Comparison of ENCODE assay signal across 27 cellular contexts in the genomic region with DNA sequence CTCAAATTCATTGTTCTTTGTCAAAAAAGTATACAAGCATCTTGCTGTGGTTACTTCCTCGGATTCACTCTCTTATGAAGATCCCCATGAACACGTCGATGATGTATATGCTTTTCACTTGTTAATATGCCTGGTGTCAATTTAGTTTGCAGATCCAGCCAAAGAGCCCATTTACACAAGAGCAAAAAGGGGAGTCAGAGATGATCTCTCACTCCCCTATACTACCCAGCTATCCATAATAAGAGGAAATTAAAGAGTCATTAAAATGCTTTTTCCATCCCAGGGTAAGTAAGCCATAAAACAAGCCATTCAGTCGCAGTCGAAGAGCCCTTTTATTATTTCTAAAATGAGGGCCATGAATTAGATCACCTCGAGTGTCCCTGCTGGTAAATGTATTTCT.
"Had no signal": no experiment of that assay in that cellular context is flagged by ENCODE, and none has a peak within 500 bp of the region (broad histone marks: within the 10 kb centered on the region; RNA-seq: fewer than 3 reads in every experiment).

No MANE protein-coding gene starts in this region.

- H3K4me2 ChIP-seq: hepatocyte, smooth muscle cell had no signal

- FAIRE-seq: endothelial cell of umbilical vein had no signal

- H3K4me1 Mint-ChIP-seq: activated naive CD4-positive, alpha-beta T cell treated with anti-CD3 and anti-CD28 coated beads, Interleukin-2, amount 10 ng/mL, durations not matched to agents 7 days and 5 days had no signal

- H3K36me3 Mint-ChIP-seq: natural killer cell treated with Interleukin-12 subunit alpha and Interleukin-12 subunit beta and Interleukin-15 and Interleukin-18, amount 100 ng/mL, for 72 hours had no signal

- H2AFZ ChIP-seq: hepatocyte had no signal

- H3K36me3 ChIP-seq: gastroesophageal sphincter, right atrium auricular region, thyroid gland, upper lobe of left lung, vagina had no signal

- ATAC-seq: gastroesophageal sphincter; left cardiac atrium; left ventricle myocardium superior; mucosa of descending colon; natural killer cell treated with Interleukin-12 subunit alpha and Interleukin-12 subunit beta and Interleukin-15 and Interleukin-18, amount 100 ng/mL, for 72 hours; stimulated activated memory B cell treated with anti-CD40 and anti-IgM and Interleukin-4, amounts not matched to agents 10 μg/mL and 1 μg/mL and 100 μg/mL, for 72 hours; stimulated activated naive CD8-positive, alpha-beta T cell treated with anti-CD3 and anti-CD28 coated beads, Interleukin-15, amount 100 ng/mL, for 72 hours had no signal

- H3K27me3 Mint-ChIP-seq: activated naive CD4-positive, alpha-beta T cell treated with anti-CD3 and anti-CD28 coated beads, Interleukin-2, amount 10 ng/mL, durations not matched to agents 7 days and 5 days; natural killer cell treated with Interleukin-12 subunit alpha and Interleukin-12 subunit beta and Interleukin-15 and Interleukin-18, amount 100 ng/mL, for 72 hours; stimulated activated memory B cell treated with anti-CD40 and anti-IgM and Interleukin-4, amounts not matched to agents 10 μg/mL and 1 μg/mL and 100 μg/mL, for 72 hours; stimulated activated naive CD8-positive, alpha-beta T cell treated with anti-CD3 and anti-CD28 coated beads, Interleukin-15, amount 100 ng/mL, for 72 hours had no signal

- DNase-seq: activated CD4-positive, alpha-beta T cell treated with anti-CD3 and anti-CD28 coated beads for 4 hours; activated CD4-positive, alpha-beta T cell treated with anti-CD3 and anti-CD28 coated beads, Interleukin-2, amount 50 U/mL, for 48 hours; activated CD8-positive, alpha-beta memory T cell treated with anti-CD3 and anti-CD28 coated beads, Interleukin-2, amount 50 U/mL, for 4 hours; activated effector memory CD4-positive, alpha-beta T cell treated with anti-CD3 and anti-CD28 coated beads, Interleukin-2, amount 50 U/mL, for 16 hours; activated naive CD4-positive, alpha-beta T cell treated with anti-CD3 and anti-CD28 coated beads, Interleukin-2, amount 10 ng/mL, durations not matched to agents 7 days and 5 days; activated T-cell treated with anti-CD3 and anti-CD28 coated beads, Interleukin-2, amount 50 U/mL, for 1 hour; amniotic stem cell; caudate nucleus; islet precursor cell; left cardiac atrium; left ventricle myocardium superior; mucosa of descending colon; stimulated activated CD4-positive, alpha-beta T cell treated with anti-CD3 and anti-CD28 coated beads, Interleukin-1b, Interleukin-23, amount 100 ng/mL, for 48 hours; stimulated activated CD4-positive, alpha-beta T cell treated with anti-CD3 and anti-CD28 coated beads, Interleukin-4, amount 100 ng/mL, for 4 hours; stimulated activated CD8-positive, alpha-beta memory T cell treated with anti-CD3 and anti-CD28 coated beads, Interleukin-4, amount 100 ng/mL, for 48 hours; stimulated activated naive CD8-positive, alpha-beta T cell treated with anti-CD3 and anti-CD28 coated beads, Interleukin-15, amount 100 ng/mL, for 72 hours; thyroid gland; upper lobe of left lung had no signal

- H3K4me1 ChIP-seq: right atrium auricular region, upper lobe of left lung, vagina had no signal

- H3K9me3 ChIP-seq: gastroesophageal sphincter, mucosa of descending colon, right atrium auricular region, thyroid gland, upper lobe of left lung, vagina had no signal

- H3K27ac Mint-ChIP-seq: activated naive CD4-positive, alpha-beta T cell treated with anti-CD3 and anti-CD28 coated beads, Interleukin-2, amount 10 ng/mL, durations not matched to agents 7 days and 5 days; activated T-helper 1 cell treated with anti-CD3 and anti-CD28 coated beads, Interleukin-12 subunit alpha, Interleukin-12 subunit beta, Interleukin-2, Interleukin-4 antibody, amounts not matched to agents 30 ng/mL and 10 ng/mL and 1 ng/mL, durations not matched to agents 14 hours and 24 hours and 36 hours; natural killer cell treated with Interleukin-12 subunit alpha and Interleukin-12 subunit beta and Interleukin-15 and Interleukin-18, amount 100 ng/mL, for 72 hours; stimulated activated memory B cell treated with anti-CD40 and anti-IgM and Interleukin-4, amounts not matched to agents 10 μg/mL and 1 μg/mL and 100 μg/mL, for 72 hours; stimulated activated naive CD8-positive, alpha-beta T cell treated with anti-CD3 and anti-CD28 coated beads, Interleukin-15, amount 100 ng/mL, for 72 hours had no signal

- H3K27ac ChIP-seq: gastroesophageal sphincter, hepatocyte, right atrium auricular region, thyroid gland, upper lobe of left lung, vagina had no signal

- H3K4me3 Mint-ChIP-seq: activated naive CD4-positive, alpha-beta T cell treated with anti-CD3 and anti-CD28 coated beads, Interleukin-2, amount 10 ng/mL, durations not matched to agents 7 days and 5 days; activated T-helper 1 cell treated with anti-CD3 and anti-CD28 coated beads, Interleukin-12 subunit alpha, Interleukin-12 subunit beta, Interleukin-2, Interleukin-4 antibody, amounts not matched to agents 30 ng/mL and 10 ng/mL and 1 ng/mL, durations not matched to agents 14 hours and 24 hours and 36 hours; natural killer cell treated with Interleukin-12 subunit alpha and Interleukin-12 subunit beta and Interleukin-15 and Interleukin-18, amount 100 ng/mL, for 72 hours; stimulated activated memory B cell treated with anti-CD40 and anti-IgM and Interleukin-4, amounts not matched to agents 10 μg/mL and 1 μg/mL and 100 μg/mL, for 72 hours; stimulated activated naive CD8-positive, alpha-beta T cell treated with anti-CD3 and anti-CD28 coated beads, Interleukin-15, amount 100 ng/mL, for 72 hours had no signal

- H3K4me3 ChIP-seq: gastroesophageal sphincter, hepatocyte, mucosa of descending colon, right atrium auricular region, smooth muscle cell, thyroid gland, upper lobe of left lung, vagina had no signal

- H3K27me3 ChIP-seq: gastroesophageal sphincter, hepatocyte, right atrium auricular region, thyroid gland, upper lobe of left lung, vagina had no signal

- H3K9me3 Mint-ChIP-seq: activated naive CD4-positive, alpha-beta T cell treated with anti-CD3 and anti-CD28 coated beads, Interleukin-2, amount 10 ng/mL, durations not matched to agents 7 days and 5 days; activated T-helper 1 cell treated with anti-CD3 and anti-CD28 coated beads, Interleukin-12 subunit alpha, Interleukin-12 subunit beta, Interleukin-2, Interleukin-4 antibody, amounts not matched to agents 30 ng/mL and 10 ng/mL and 1 ng/mL, durations not matched to agents 14 hours and 24 hours and 36 hours; natural killer cell treated with Interleukin-12 subunit alpha and Interleukin-12 subunit beta and Interleukin-15 and Interleukin-18, amount 100 ng/mL, for 72 hours had no signal
